Comparison of ENCODE assay signal across 14 cellular contexts in genomic region chr12:28424965-28425364, GRCh38.
A peak's percentile ranks its signal among the peaks of the same experiment; 100 is the strongest.
DNase-seq lines count a peak whose midpoint lies in the region; ATAC-seq, FAIRE-seq and TF ChIP-seq lines count a peak whose summit lies in the region.
"Had no signal": no experiment of that assay in that cellular context is flagged by ENCODE, and none has a peak within 500 bp of the region (broad histone marks: within the 10 kb centered on the region; RNA-seq: fewer than 3 reads in every experiment).

No MANE protein-coding gene starts in this region.

- TF ChIP-seq POLR2A in GM12891 (IDR thresholded peaks at IDR 0.05; ENCODE audit: low read depth, low read length) = no peak

- no peaks in the 10 kb centered on the region for H3K79me2 ChIP-seq in SK-N-SH (ENCODE audit: insufficient read depth)

- TF ChIP-seq CTCF in SK-N-SH (IDR thresholded peaks at IDR 0.05) = no peak
- TF ChIP-seq CTCF in epithelial cell of esophagus (IDR thresholded peaks at IDR 0.05; ENCODE audit: insufficient read depth, low read depth, low read length, missing control alignments) = no peak
- TF ChIP-seq CTCF in lower lobe of right lung (IDR thresholded peaks at IDR 0.05) = no peak
- TF ChIP-seq CTCF in upper lobe of right lung (IDR thresholded peaks at IDR 0.05) = no peak

- no peak overlapping the region for H3K9ac ChIP-seq in SK-N-SH

- no peak for ATAC-seq in SK-N-SH treated with all-trans-retinoic acid at 6 μM for 48 hours
- peak; percentile 37 to 49 for ATAC-seq in lower lobe of right lung
- peak; percentile 61 for ATAC-seq in upper lobe of right lung
- ATAC-seq: stimulated activated memory B cell treated with anti-CD40 and anti-IgM and Interleukin-4, amounts not matched to agents 10 μg/mL and 1 μg/mL and 100 μg/mL, for 72 hours had no signal

- H3K4me1 ChIP-seq in SK-N-SH (ENCODE audit: control insufficient read depth in 1 of 2, insufficient read depth in 2 of 2, low read depth in 1 of 2, low read length in 1 of 2) = no peaks in the 10 kb centered on the region
- no peaks in the 10 kb centered on the region for H3K4me1 ChIP-seq in lower lobe of right lung
- H3K4me1 ChIP-seq in upper lobe of right lung = no peaks in the 10 kb centered on the region

- no peak for TF ChIP-seq EP300 in SK-N-SH (IDR thresholded peaks at IDR 0.05; ENCODE audit: borderline replicate concordance in 1 of 2, low read depth in 1 of 2, low read length in 1 of 2)

- H2AFZ ChIP-seq in SK-N-SH (ENCODE audit: low read depth) = no peak overlapping the region

- H3K9me3 ChIP-seq in SK-N-SH (no peaks in the 10 kb centered on the region), lower lobe of right lung (no peaks in the 10 kb centered on the region), upper lobe of right lung (no peaks in the 10 kb centered on the region)

- no peaks in the 10 kb centered on the region for H4K20me1 ChIP-seq in SK-N-SH (ENCODE audit: insufficient read depth)

- no peak for DNase-seq in SK-N-SH
- peak; percentile 2 for DNase-seq in epithelial cell of esophagus (ENCODE audit: low read depth)
- no peak for DNase-seq in lower lobe of right lung
- no peak for DNase-seq in upper lobe of right lung
- DNase-seq in GM12891 (ENCODE audit: insufficient read length, low spot score) = no peak
- DNase-seq in NCI-H510A (lab: John Stamatoyannopoulos, UW) = no peak
- no peak for DNase-seq in activated CD4-positive, alpha-beta T cell treated with anti-CD3 and anti-CD28 coated beads, Interleukin-2, amount 50 U/mL, for 48 hours
- DNase-seq: 8988T; activated CD4-positive, alpha-beta T cell treated with anti-CD3 and anti-CD28 coated beads for 4 hours; HFFc6; NCI-H524; SHP77 treated with DMSO at 0.1 percent for 48 hours had no signal

- no peak for TF ChIP-seq RAD21 in SK-N-SH (IDR thresholded peaks at IDR 0.05; ENCODE audit: low read length)

- POLR2A ChIA-PET in SK-N-SH (lab: Yijun Ruan, JAX) = no interaction called here

- H3K27me3 ChIP-seq in SK-N-SH (ENCODE audit: insufficient read depth) (no peaks in the 10 kb centered on the region), lower lobe of right lung (ENCODE audit: low read depth) (no peaks in the 10 kb centered on the region), upper lobe of right lung (no peaks in the 10 kb centered on the region)

- peaks cover 2% of the 10 kb centered on the region for H3F3A ChIP-seq in SK-N-SH (replicated peaks; ENCODE audit: insufficient read depth)

- CTCF ChIA-PET in SK-N-SH (lab: Yijun Ruan, JAX) = interaction anchor here (0.6 kb wide), 1 partner anchor 344 kb away, joined by 3 read pairs; no protein-coding TSS in a partner anchor

- H3K4me3 ChIP-seq in SK-N-SH (ENCODE audit: low read depth in 2 of 2, low read length in 1 of 2) (no peak overlapping the region), epithelial cell of esophagus (ENCODE audit: low read length) (no peak overlapping the region), lower lobe of right lung (no peak overlapping the region), upper lobe of right lung (no peak overlapping the region)

- H3K27ac ChIP-seq in SK-N-SH (ENCODE audit: low read depth in 2 of 2, low read length in 1 of 2) (no peak overlapping the region), lower lobe of right lung (no peak overlapping the region), upper lobe of right lung (no peak overlapping the region)

- H3K9me2 ChIP-seq in SK-N-SH = no peaks in the 10 kb centered on the region

- H3K36me3 ChIP-seq in SK-N-SH (replicated peaks in 1 of 2; ENCODE audit: control insufficient read depth in 1 of 2, insufficient read depth in 2 of 2, low read length in 1 of 2) (no peaks in the 10 kb centered on the region), lower lobe of right lung (no peaks in the 10 kb centered on the region), upper lobe of right lung (no peaks in the 10 kb centered on the region)

- no peak for FAIRE-seq in GM12891 (lab: Jason Lieb, UNC)

- H3K4me2 ChIP-seq in SK-N-SH = no peak overlapping the region

- intact Hi-C loops in lower lobe of right lung (cut with DNase I) (no loop called here), upper lobe of right lung (cut with DNase I) (no loop called here)

- 89% methylated on average over 3 of the region's 3 CpGs for WGBS in SK-N-SH (ENCODE audit: low lambda C conversion rate)

TF ChIP-seq in SK-N-SH, 30 proteins besides CTCF, POLR2A, EP300 and RAD21:
- TF ChIP-seq NFIC (IDR thresholded peaks at IDR 0.05; ENCODE audit: borderline replicate concordance) (peak; percentile 11; the same call in 1 of the 2 replicates), TAF1 (IDR thresholded peaks at IDR 0.05; ENCODE audit: borderline replicate concordance, low read depth, low read length) (no peak)

TF ChIP-seq in SK-N-SH treated with all-trans-retinoic acid at 6 μM for 48 hours, 23 proteins besides CTCF, POLR2A, EP300 and RAD21:
- no peak for TF ChIP-seq ISL1 (CRISPR knock-in tag; IDR thresholded peaks at IDR 0.05)
TF ChIP-seq in SK-N-SH treated with all-trans-retinoic acid at 6 μM for 48 hours: peak in this region for 0.

TF ChIP-seq in GM12891, 5 proteins besides CTCF, POLR2A, EP300 and RAD21:
- TF ChIP-seq PAX5 (IDR thresholded peaks at IDR 0.05; ENCODE audit: insufficient read depth, low read length, severe bottlenecking) (no peak), POLR2AphosphoS5 (IDR thresholded peaks at IDR 0.05; ENCODE audit: low read depth, low read length) (no peak), TAF1 (IDR thresholded peaks at IDR 0.05; ENCODE audit: low read depth, low read length) (no peak), SPI1 (IDR thresholded peaks at IDR 0.05; ENCODE audit: low read depth, low read length) (no peak), POU2F2 (IDR thresholded peaks at IDR 0.05; ENCODE audit: low read depth, low read length) (no peak)
